ENCODE assay signal across 24 cellular contexts in genomic region chr2:212959469-212960117, GRCh38.
DNase-seq lines count a peak whose midpoint lies in the region; ATAC-seq, FAIRE-seq and TF ChIP-seq lines count a peak whose summit lies in the region.
"Had no signal": no experiment of that assay in that cellular context is flagged by ENCODE, and none has a peak within 500 bp of the region (broad histone marks: within the 10 kb centered on the region; RNA-seq: fewer than 3 reads in every experiment).

No MANE protein-coding gene starts in this region.

- H3K9me3 Mint-ChIP-seq in activated CD8-positive, alpha-beta T cell treated with anti-CD3 and anti-CD28 coated beads for 36 hours, result peaks cover 3% of the 10 kb centered on the region
- H3K9me3 Mint-ChIP-seq in activated CD8-positive, alpha-beta T cell treated with anti-CD3 and anti-CD28 coated beads, Interleukin-2, amount 10 ng/mL, durations not matched to agents 7 days and 5 days (ENCODE audit: insufficient read depth), result peaks cover 4% of the 10 kb centered on the region
- H3K9me3 Mint-ChIP-seq in astrocyte (ENCODE audit: unreplicated experiment), result no peaks in the 10 kb centered on the region
- H3K9me3 Mint-ChIP-seq: activated naive CD4-positive, alpha-beta T cell treated with anti-CD3 and anti-CD28 coated beads for 36 hours; activated T-cell treated with anti-CD3 and anti-CD28 coated beads, Interleukin-2, amount 50 U/mL, for 24 hours had no signal

- H3K4me1 ChIP-seq in astrocyte (ENCODE audit: insufficient read depth, low read length), result peaks cover 5% of the 10 kb centered on the region
- H3K4me1 ChIP-seq in OCI-LY7 (ENCODE audit: insufficient read depth, low read length, poor library complexity, severe bottlenecking), result no peaks in the 10 kb centered on the region
- H3K4me1 ChIP-seq: BE2C, left lung had no signal

- no peak for TF ChIP-seq CTCF in activated CD8-positive, alpha-beta T cell treated with anti-CD3 and anti-CD28 coated beads for 36 hours (IDR thresholded peaks at IDR 0.05)
- TF ChIP-seq CTCF in astrocyte (IDR thresholded peaks at IDR 0.05; ENCODE audit: insufficient read depth, low read depth, low read length) (no peak), OCI-LY7 (conservative IDR thresholded peaks at IDR 0.05; ENCODE audit: low read length) (no peak)

- peaks cover 41% of the 10 kb centered on the region for H3K4me1 Mint-ChIP-seq in activated CD8-positive, alpha-beta T cell treated with anti-CD3 and anti-CD28 coated beads for 36 hours (ENCODE audit: low read depth)
- peaks cover 46% of the 10 kb centered on the region for H3K4me1 Mint-ChIP-seq in activated CD8-positive, alpha-beta T cell treated with anti-CD3 and anti-CD28 coated beads, Interleukin-2, amount 10 ng/mL, durations not matched to agents 7 days and 5 days (ENCODE audit: low read depth)
- peaks cover 12% of the 10 kb centered on the region for H3K4me1 Mint-ChIP-seq in astrocyte (ENCODE audit: low read depth, unreplicated experiment)

- POLR2A ChIA-PET in activated CD8-positive, alpha-beta T cell treated with anti-CD3 and anti-CD28 coated beads for 36 hours (lab: Charles Lee), result no interaction called here
- POLR2A ChIA-PET in activated CD8-positive, alpha-beta T cell treated with anti-CD3 and anti-CD28 coated beads, Interleukin-2, amount 10 ng/mL, durations not matched to agents 7 days and 5 days (lab: Charles Lee), result interaction anchor here (1.3 kb wide), 1 partner anchor 9 kb away, joined by 4 read pairs; no protein-coding TSS in a partner anchor
- POLR2A ChIA-PET in OCI-LY7 (lab: Charles Lee), result no interaction called here

- H3K9me2 ChIP-seq in OCI-LY7 (ENCODE audit: insufficient read depth, low read length), result no peaks in the 10 kb centered on the region

- no peaks in the 10 kb centered on the region for H3K27me3 Mint-ChIP-seq in activated CD8-positive, alpha-beta T cell treated with anti-CD3 and anti-CD28 coated beads for 36 hours
- H3K27me3 Mint-ChIP-seq in activated CD8-positive, alpha-beta T cell treated with anti-CD3 and anti-CD28 coated beads, Interleukin-2, amount 10 ng/mL, durations not matched to agents 7 days and 5 days (ENCODE audit: low read depth), result no peaks in the 10 kb centered on the region
- no peaks in the 10 kb centered on the region for H3K27me3 Mint-ChIP-seq in astrocyte (ENCODE audit: low read depth, unreplicated experiment)
- H3K27me3 Mint-ChIP-seq: activated B cell treated with CpG ODN at 0.5 μM for 24 hours; activated CD4-positive, alpha-beta memory T cell treated with anti-CD3 and anti-CD28 coated beads for 36 hours; activated T-cell treated with anti-CD3 and anti-CD28 coated beads, Interleukin-2, amount 50 U/mL, for 24 hours had no signal

- H3K36me3 ChIP-seq in astrocyte (ENCODE audit: insufficient read depth, low read length), result no peaks in the 10 kb centered on the region
- no peaks in the 10 kb centered on the region for H3K36me3 ChIP-seq in OCI-LY7 (ENCODE audit: insufficient read depth, low read length)
- H3K36me3 ChIP-seq: BE2C, esophagus muscularis mucosa, left lung, neutrophil, spleen had no signal

- H3K4me3 Mint-ChIP-seq in activated CD8-positive, alpha-beta T cell treated with anti-CD3 and anti-CD28 coated beads for 36 hours, result no peak overlapping the region
- no peak overlapping the region for H3K4me3 Mint-ChIP-seq in activated CD8-positive, alpha-beta T cell treated with anti-CD3 and anti-CD28 coated beads, Interleukin-2, amount 10 ng/mL, durations not matched to agents 7 days and 5 days
- no peak overlapping the region for H3K4me3 Mint-ChIP-seq in astrocyte (ENCODE audit: unreplicated experiment)
- H3K4me3 Mint-ChIP-seq: activated B cell treated with CpG ODN at 0.5 μM for 24 hours; activated CD4-positive, alpha-beta memory T cell treated with anti-CD3 and anti-CD28 coated beads for 36 hours; activated naive CD4-positive, alpha-beta T cell treated with anti-CD3 and anti-CD28 coated beads for 36 hours; activated T-cell treated with anti-CD3 and anti-CD28 coated beads, Interleukin-2, amount 50 U/mL, for 24 hours had no signal

- BruUV-seq in OCI-LY7 (replicated peaks; lab: Mats Ljungman, UMichigan), result no TSS peak

- H3K36me3 Mint-ChIP-seq in activated CD8-positive, alpha-beta T cell treated with anti-CD3 and anti-CD28 coated beads for 36 hours (ENCODE audit: low read depth), result no peaks in the 10 kb centered on the region
- H3K36me3 Mint-ChIP-seq in activated CD8-positive, alpha-beta T cell treated with anti-CD3 and anti-CD28 coated beads, Interleukin-2, amount 10 ng/mL, durations not matched to agents 7 days and 5 days (ENCODE audit: low read depth), result peaks cover 19% of the 10 kb centered on the region
- H3K36me3 Mint-ChIP-seq in astrocyte (ENCODE audit: low read depth, unreplicated experiment), result no peaks in the 10 kb centered on the region
- H3K36me3 Mint-ChIP-seq: activated CD4-positive, alpha-beta memory T cell treated with anti-CD3 and anti-CD28 coated beads for 36 hours had no signal

- H3K27ac Mint-ChIP-seq in activated CD8-positive, alpha-beta T cell treated with anti-CD3 and anti-CD28 coated beads for 36 hours, result peak overlapping the region; percentile 68
- no peak overlapping the region for H3K27ac Mint-ChIP-seq in activated CD8-positive, alpha-beta T cell treated with anti-CD3 and anti-CD28 coated beads, Interleukin-2, amount 10 ng/mL, durations not matched to agents 7 days and 5 days
- no peak overlapping the region for H3K27ac Mint-ChIP-seq in astrocyte (ENCODE audit: unreplicated experiment)
- H3K27ac Mint-ChIP-seq: activated B cell treated with CpG ODN at 0.5 μM for 24 hours; activated CD4-positive, alpha-beta memory T cell treated with anti-CD3 and anti-CD28 coated beads for 36 hours; activated naive CD4-positive, alpha-beta T cell treated with anti-CD3 and anti-CD28 coated beads for 36 hours had no signal

- H3K79me2 ChIP-seq in astrocyte (ENCODE audit: insufficient read depth, low read length), result no peaks in the 10 kb centered on the region
- no peaks in the 10 kb centered on the region for H3K79me2 ChIP-seq in OCI-LY7 (ENCODE audit: insufficient read depth, low read depth, low read length)

- H4K20me1 ChIP-seq in astrocyte (ENCODE audit: insufficient read depth, low read length) (no peaks in the 10 kb centered on the region), OCI-LY7 (ENCODE audit: insufficient read depth, low read length) (no peaks in the 10 kb centered on the region)

- H3K27ac ChIP-seq in astrocyte (ENCODE audit: low read depth, low read length) (no peak overlapping the region), OCI-LY7 (ENCODE audit: low read depth, low read length, poor library complexity, severe bottlenecking) (no peak overlapping the region)
- H3K27ac ChIP-seq: esophagus muscularis mucosa, left lung, neutrophil had no signal

- CTCF ChIA-PET in activated CD8-positive, alpha-beta T cell treated with anti-CD3 and anti-CD28 coated beads for 36 hours (lab: Charles Lee), result interaction anchor here (0.9 to 2.3 kb wide), 2 partner anchors 190 to 194 kb away, joined by 4 to 6 read pairs; no protein-coding TSS in a partner anchor
- CTCF ChIA-PET in activated CD8-positive, alpha-beta T cell treated with anti-CD3 and anti-CD28 coated beads, Interleukin-2, amount 10 ng/mL, durations not matched to agents 7 days and 5 days (lab: Charles Lee), result no interaction called here
- CTCF ChIA-PET in OCI-LY7 (lab: Charles Lee; ENCODE audit: unreplicated experiment), result no interaction called here

- no peak for FAIRE-seq in astrocyte (lab: Jason Lieb, UNC)
- FAIRE-seq: D721Med had no signal

- H3K4me3 ChIP-seq in astrocyte (ENCODE audit: insufficient read depth, low read depth, low read length), result no peak overlapping the region
- H3K4me3 ChIP-seq in OCI-LY7 (ENCODE audit: low read depth, low read length, poor library complexity, severe bottlenecking), result no peak overlapping the region
- H3K4me3 ChIP-seq: esophagus muscularis mucosa, left lung, spleen had no signal

- H3K9me3 ChIP-seq in astrocyte (ENCODE audit: insufficient read depth, low read depth, low read length) (no peaks in the 10 kb centered on the region), OCI-LY7 (ENCODE audit: low read length) (no peaks in the 10 kb centered on the region)
- H3K9me3 ChIP-seq: BE2C, esophagus muscularis mucosa, left lung, neutrophil, spleen had no signal

- H3K27me3 ChIP-seq in astrocyte (ENCODE audit: insufficient read depth, low read length), result no peaks in the 10 kb centered on the region
- H3K27me3 ChIP-seq: BE2C, esophagus muscularis mucosa, left lung, neutrophil, spleen had no signal

- no peak for DNase-seq in activated CD8-positive, alpha-beta T cell treated with anti-CD3 and anti-CD28 coated beads for 36 hours
- DNase-seq in activated CD8-positive, alpha-beta T cell treated with anti-CD3 and anti-CD28 coated beads, Interleukin-2, amount 10 ng/mL, durations not matched to agents 7 days and 5 days, result no peak
- peak; percentile 38 for DNase-seq in astrocyte (ENCODE audit: low read depth)
- peak; percentile 18 for DNase-seq in kidney glomerular epithelial cell (lab: John Stamatoyannopoulos, UW)
- DNase-seq in OCI-LY7 (ENCODE audit: low spot score), result no peak
- DNase-seq in NCI-H146 treated with DMSO at 0.1 percent for 48 hours (lab: John Stamatoyannopoulos, UW; ENCODE audit: unreplicated experiment), result no peak
- no peak for DNase-seq in UCSD-AML1 (lab: John Stamatoyannopoulos, UW; ENCODE audit: unreplicated experiment)
- DNase-seq: 8988T; activated B cell treated with CpG ODN at 0.5 μM for 24 hours; activated CD4-positive, alpha-beta memory T cell treated with anti-CD3 and anti-CD28 coated beads for 36 hours; activated naive CD4-positive, alpha-beta T cell treated with anti-CD3 and anti-CD28 coated beads for 36 hours; activated T-cell treated with anti-CD3 and anti-CD28 coated beads, Interleukin-2, amount 50 U/mL, for 24 hours; BE2C; left lung; NCI-H1694 treated with DMSO at 0.1 percent for 48 hours; NCI-H2227 treated with DMSO at 0.1 percent for 48 hours; NCI-H748 treated with DMSO at 0.1 percent for 48 hours; spleen; stimulated activated CD4-positive, alpha-beta T cell treated with anti-CD3 and anti-CD28 coated beads, Interleukin-4, amount 100 ng/mL, for 4 hours had no signal

- no peak overlapping the region for H3K9ac ChIP-seq in astrocyte (ENCODE audit: low read length)

- no peak overlapping the region for H2AFZ ChIP-seq in astrocyte (ENCODE audit: low read depth, low read length)
- H2AFZ ChIP-seq in OCI-LY7 (ENCODE audit: low read length), result no peak overlapping the region

- H3K4me2 ChIP-seq in astrocyte (ENCODE audit: low read length) (no peak overlapping the region), OCI-LY7 (ENCODE audit: low read length) (no peak overlapping the region)

- no peak for ATAC-seq in activated CD8-positive, alpha-beta T cell treated with anti-CD3 and anti-CD28 coated beads for 36 hours
- ATAC-seq in activated CD8-positive, alpha-beta T cell treated with anti-CD3 and anti-CD28 coated beads, Interleukin-2, amount 10 ng/mL, durations not matched to agents 7 days and 5 days, result no peak
- no peak for ATAC-seq in GM21381 (IDR thresholded peaks at IDR 0.05; ENCODE audit: unreplicated experiment)
- ATAC-seq: left lung, Panc1 had no signal

- intact Hi-C loops in activated CD8-positive, alpha-beta T cell treated with anti-CD3 and anti-CD28 coated beads for 36 hours (cut with micrococcal nuclease), result loop anchor here (5.0 kb wide), 1 partner anchor 63 kb away; no protein-coding TSS in a partner anchor
- intact Hi-C loops in OCI-LY7 (cut with micrococcal nuclease; ENCODE audit: unreplicated experiment), result no loop called here

Comparison
In these comparisons a context has a peak if more than half of its experiments do, and no peak if none do; other contexts are left out.
1. DNase-seq: peak in astrocyte (single experiment) and kidney glomerular epithelial cell (single experiment); none in activated CD8-positive, alpha-beta T cell treated with anti-CD3 and anti-CD28 coated beads for 36 hours (single experiment), activated CD8-positive, alpha-beta T cell treated with anti-CD3 and anti-CD28 coated beads, Interleukin-2, amount 10 ng/mL, durations not matched to agents 7 days and 5 days (single experiment), OCI-LY7 (single experiment), NCI-H146 treated with DMSO at 0.1 percent for 48 hours (single experiment) and UCSD-AML1 (single experiment).